ENCODE assay signal across 12 cellular contexts in genomic region chr17:17514993-17515920, GRCh38. TPM values are rescaled to one million over a fixed set of nuclear protein-coding genes. Genes with fewer than 3 reads are reported as not detected.
DNase-seq lines count a peak whose midpoint lies in the region; FAIRE-seq and TF ChIP-seq lines count a peak whose summit lies in the region.
"Had no signal": no experiment of that assay in that cellular context is flagged by ENCODE, and none has a peak within 500 bp of the region (broad histone marks: within the 10 kb centered on the region; RNA-seq: fewer than 3 reads in every experiment).

No MANE protein-coding gene starts in this region.

- DNase-seq in GM04504 (ENCODE audit: low read depth) (peak; percentile 83), T1000 (lab: John Stamatoyannopoulos, UW) (peak; percentile 51), hepatocyte (ENCODE audit: low spot score) (no peak), smooth muscle cell (lab: John Stamatoyannopoulos, UW; ENCODE audit: unreplicated experiment) (no peak), ecto neural progenitor cell (ENCODE audit: low spot score) (no peak), DMS53 treated with DMSO at 0.1 percent for 48 hours (lab: John Stamatoyannopoulos, UW; ENCODE audit: unreplicated experiment) (no peak), GM12891 (ENCODE audit: insufficient read length, low spot score) (no peak)
- DNase-seq: NCI-H187 treated with DMSO at 0.1 percent for 48 hours, trophoblast cell had no signal

- H3K27ac ChIP-seq in hepatocyte (peak overlapping the region; percentile 49), smooth muscle cell (ENCODE audit: low read depth) (peak overlapping the region; percentile 86)
- H3K27ac ChIP-seq: epithelial cell of prostate, parathyroid adenoma had no signal

- 67% methylated on average over 20 of the region's 20 CpGs for WGBS in hepatocyte (ENCODE audit: low lambda C conversion rate, missing lambda C conversion rate)
- 62% methylated on average over 19 of the region's 20 CpGs for WGBS in smooth muscle cell (ENCODE audit: low lambda C conversion rate)

- H3K4me3 ChIP-seq in hepatocyte (no peak overlapping the region), smooth muscle cell (no peak overlapping the region)

- no peak overlapping the region for H3K9ac ChIP-seq in smooth muscle cell (ENCODE audit: low read depth)
- H3K9ac ChIP-seq: parathyroid adenoma had no signal

- FAIRE-seq in GM12891 (lab: Jason Lieb, UNC): no peak
- FAIRE-seq: HepG2 had no signal

- H3K79me2 ChIP-seq in hepatocyte: no peaks in the 10 kb centered on the region
- no peaks in the 10 kb centered on the region for H3K79me2 ChIP-seq in smooth muscle cell (ENCODE audit: low read depth)
- H3K79me2 ChIP-seq: parathyroid adenoma had no signal

- H2AFZ ChIP-seq in hepatocyte: no peak overlapping the region
- H2AFZ ChIP-seq in smooth muscle cell (ENCODE audit: low read depth): peak overlapping the region; percentile 18
- H2AFZ ChIP-seq: parathyroid adenoma had no signal

- H3K9me3 ChIP-seq in hepatocyte (ENCODE audit: low read depth) (no peaks in the 10 kb centered on the region), smooth muscle cell (replicated peaks; ENCODE audit: low read depth) (no peaks in the 10 kb centered on the region)

- H4K20me1 ChIP-seq in hepatocyte (ENCODE audit: insufficient read depth, poor library complexity, severe bottlenecking) (no peaks in the 10 kb centered on the region), smooth muscle cell (ENCODE audit: low read depth) (peaks cover 21% of the 10 kb centered on the region)

- H3K27me3 ChIP-seq in hepatocyte (no peaks in the 10 kb centered on the region), smooth muscle cell (ENCODE audit: low read depth) (no peaks in the 10 kb centered on the region)

- H3K9me2 ChIP-seq in hepatocyte (replicated peaks; ENCODE audit: insufficient read depth): no peaks in the 10 kb centered on the region

- H3K4me2 ChIP-seq in hepatocyte (no peak overlapping the region), smooth muscle cell (peak overlapping the region; percentile 46)

- TF ChIP-seq POLR2A in GM12891 (IDR thresholded peaks at IDR 0.05; ENCODE audit: low read depth, low read length): no peak

- H3K36me3 ChIP-seq in hepatocyte (replicated peaks; ENCODE audit: insufficient read depth, low read depth) (no peaks in the 10 kb centered on the region), smooth muscle cell (ENCODE audit: low read depth) (no peaks in the 10 kb centered on the region)

- H3K4me1 ChIP-seq in hepatocyte (ENCODE audit: insufficient read depth): peaks cover 17% of the 10 kb centered on the region
- peaks cover 11% of the 10 kb centered on the region for H3K4me1 ChIP-seq in smooth muscle cell (ENCODE audit: low read depth)
- H3K4me1 ChIP-seq: parathyroid adenoma had no signal

- no peaks in the 10 kb centered on the region for H3F3A ChIP-seq in smooth muscle cell (ENCODE audit: low read depth)

- no peak for TF ChIP-seq CTCF in hepatocyte (IDR thresholded peaks at IDR 0.05; ENCODE audit: poor library complexity)
- no peak for TF ChIP-seq CTCF in smooth muscle cell (IDR thresholded peaks at IDR 0.05; ENCODE audit: borderline replicate concordance, insufficient read depth, poor library complexity, severe bottlenecking)

TF ChIP-seq in GM12891, 5 proteins besides CTCF, POLR2A, EP300 and RAD21:
- TF ChIP-seq TAF1 (IDR thresholded peaks at IDR 0.05; ENCODE audit: low read depth, low read length) (no peak), PAX5 (IDR thresholded peaks at IDR 0.05; ENCODE audit: insufficient read depth, low read length, severe bottlenecking) (no peak), POLR2AphosphoS5 (IDR thresholded peaks at IDR 0.05; ENCODE audit: low read depth, low read length) (no peak), POU2F2 (IDR thresholded peaks at IDR 0.05; ENCODE audit: low read depth, low read length) (no peak), SPI1 (IDR thresholded peaks at IDR 0.05; ENCODE audit: low read depth, low read length) (no peak)

RNA-seq across cellular contexts. Expression of gene RASD1, which starts 19.1 kb away (rescaled TPM):
- total RNA-seq in hepatocyte (23.5 and 24.0 TPM in 2 replicates), smooth muscle cell (1.4 and 5.0 TPM in 2 replicates)
- polyA plus RNA-seq in hepatocyte (44.8 and 46.9 TPM in 2 replicates), smooth muscle cell (5.7 and 8.1 TPM in 2 replicates)
- 0.08 TPM for polyA plus RNA-seq in GM12891 (2012; ENCODE audit: low read depth, missing spikeins)

RNA-seq across cellular contexts. Expression of gene MED9, which starts 38.5 kb away (rescaled TPM):
- total RNA-seq in hepatocyte (17.3 and 19.7 TPM in 2 replicates), smooth muscle cell (13.6 and 15.4 TPM in 2 replicates)
- polyA plus RNA-seq in hepatocyte (17.1 and 21.1 TPM in 2 replicates), smooth muscle cell (8.4 and 9.6 TPM in 2 replicates)
- polyA plus RNA-seq in GM12891 (2012; ENCODE audit: low read depth, missing spikeins): 10.4 TPM

Comparison
In these comparisons a context has a peak if more than half of its experiments do, and no peak if none do; other contexts are left out.
1. DNase-seq: peak in GM04504 (single experiment) and T1000 (single experiment); none in hepatocyte (single experiment), smooth muscle cell (single experiment), ecto neural progenitor cell (single experiment), DMS53 treated with DMSO at 0.1 percent for 48 hours (single experiment) and GM12891 (single experiment).